ENCODE assay signal across 23 cellular contexts in genomic region chr7:75647709-75648438, GRCh38.
DNase-seq lines count a peak whose midpoint lies in the region; FAIRE-seq and TF ChIP-seq lines count a peak whose summit lies in the region.
"Had no signal": no experiment of that assay in that cellular context is flagged by ENCODE, and none has a peak within 500 bp of the region (broad histone marks: within the 10 kb centered on the region; RNA-seq: fewer than 3 reads in every experiment).

No MANE protein-coding gene starts in this region.

- H4K20me1 ChIP-seq in H1 (replicated peaks in 1 of 2; ENCODE audit: control insufficient read depth in 1 of 2, insufficient read depth in 2 of 2, low read length in 2 of 2), result peaks cover 0 to 1% of the 10 kb centered on the region in 2 experiments

- CTCF ChIA-PET in RWPE1 (lab: Yijun Ruan, JAX), result no interaction called here
- CTCF ChIA-PET in H1 (lab: Charles Lee; ENCODE audit: partially characterized antibody), result interaction anchor here (0.7 to 1.9 kb wide), 7 partner anchors 21 to 219 kb away, joined by 3 to 13 read pairs (median 4); no protein-coding TSS in a partner anchor

- POLR2A ChIA-PET in RWPE1 (lab: Yijun Ruan, JAX; ENCODE audit: low non-redundant PET) (no interaction called here), H1 (lab: Charles Lee; ENCODE audit: partially characterized antibody) (interaction anchor here (1.2 to 6.5 kb wide), 2 partner anchors 11 to 25 kb away, joined by 4 to 40 read pairs; no protein-coding TSS in a partner anchor)

- H3K4me1 ChIP-seq in H1 (replicated peaks in 1 of 4; ENCODE audit: control insufficient read depth in 3 of 4, insufficient read depth in 4 of 4, low read length in 3 of 4) (peaks cover 0 to 13% (median 4%) of the 10 kb centered on the region in 4 experiments; a peak in 4 of 7 replicates), neuronal stem cell (ENCODE audit: control insufficient read depth in 2 of 2, insufficient read depth in 1 of 2, low read depth in 1 of 2, low read length in 2 of 2) (peaks cover 12 to 13% of the 10 kb centered on the region in 2 donors)

- H2BK5ac ChIP-seq in H1 (ENCODE audit: low read depth, low read length), result no peak overlapping the region
- peak overlapping the region; percentile 19 for H2BK5ac ChIP-seq in neuronal stem cell (ENCODE audit: low read length)

- no peak overlapping the region; the same call in 1 of the 2 replicates for H4K8ac ChIP-seq in H1 (ENCODE audit: extremely low read depth, insufficient read depth, low read length)
- peak overlapping the region; percentile 52 for H4K8ac ChIP-seq in neuronal stem cell (ENCODE audit: low read depth, low read length)

- no peaks in the 10 kb centered on the region for H3K36me3 ChIP-seq in H1 (ENCODE audit: control insufficient read depth in 2 of 4, insufficient read depth in 4 of 4, low read length in 3 of 4)
- H3K36me3 ChIP-seq in neuronal stem cell (replicated peaks in 1 of 2; ENCODE audit: control insufficient read depth in 2 of 2, insufficient read depth in 2 of 2, low read length in 2 of 2), result no peaks in the 10 kb centered on the region
- H3K36me3 ChIP-seq: Peyer's patch, SJCRH30 had no signal

- H2BK15ac ChIP-seq in H1 (ENCODE audit: low read length) (peak overlapping the region; percentile 36; the same call in 1 of the 2 replicates), neuronal stem cell (ENCODE audit: low read length) (peak overlapping the region; percentile 81)

- H3K27ac ChIP-seq in RWPE1, result peak overlapping the region; percentile 65; the same call in 1 of the 2 replicates
- H3K27ac ChIP-seq in H1 (ENCODE audit: low read depth, low read length), result no peak overlapping the region
- no peak overlapping the region for H3K27ac ChIP-seq in neuronal stem cell (replicated peaks; ENCODE audit: low read length)
- H3K27ac ChIP-seq: BLaER1, Peyer's patch, SJCRH30 had no signal

- H3K23ac ChIP-seq in H1 (ENCODE audit: insufficient read length) (no peak overlapping the region), neuronal stem cell (ENCODE audit: low read depth, low read length, poor library complexity) (peak overlapping the region; percentile 50)

- H3K23me2 ChIP-seq in H1 (ENCODE audit: low read depth, low read length), result no peaks in the 10 kb centered on the region

- no peaks in the 10 kb centered on the region for H3K79me2 ChIP-seq in H1 (ENCODE audit: control insufficient read depth in 1 of 2, insufficient read depth in 2 of 2, low read length in 2 of 2)

- H3K27me3 ChIP-seq in H1 (replicated peaks in 1 of 4; ENCODE audit: control insufficient read depth in 3 of 4, extremely low read depth in 1 of 4, insufficient read depth in 3 of 4, low read length in 3 of 4) (no peaks in the 10 kb centered on the region), neuronal stem cell (ENCODE audit: control insufficient read depth in 3 of 3, insufficient read depth in 3 of 3, low read depth in 1 of 3, low read length in 3 of 3) (no peaks in the 10 kb centered on the region)
- H3K27me3 ChIP-seq: BLaER1, Peyer's patch, SJCRH30 had no signal

- WGBS in H1 (ENCODE audit: extremely low coverage in 1 of 2, insufficient coverage in 1 of 2, insufficient read length in 1 of 2, insufficient replicate concordance in 2 of 2, low coverage in 1 of 2, low lambda C conversion rate in 2 of 2, missing lambda C conversion rate in 1 of 2), 2 experiments, result 95% methylated on average over 6 of the region's 6 CpGs; no CpG with 5 or more reads in 1 of the 2 experiments
- WGBS in neuronal stem cell (ENCODE audit: extremely low coverage in 2 of 2, insufficient read length in 2 of 2, insufficient replicate concordance in 1 of 2), 2 donors, result no CpG with 5 or more reads among the region's 6 CpGs

- no peak overlapping the region for H3K9ac ChIP-seq in H1 (replicated peaks in 1 of 4; ENCODE audit: extremely low read depth in 1 of 4, low read depth in 3 of 4, low read length in 3 of 4)
- H3K9ac ChIP-seq in neuronal stem cell (ENCODE audit: low read depth, low read length, poor library complexity), result no peak overlapping the region
- H3K9ac ChIP-seq: BLaER1 had no signal

- TF ChIP-seq EP300 in H1 (IDR thresholded peaks at IDR 0.05; ENCODE audit: borderline replicate concordance in 1 of 2, low read depth in 2 of 2, low read length in 2 of 2), result no peak

- peaks cover 0 to 7% of the 10 kb centered on the region in 2 experiments; a peak in 1 of 4 replicates for H3K9me3 ChIP-seq in H1 (ENCODE audit: insufficient read depth in 2 of 2, low read depth in 1 of 2, low read length in 1 of 2)
- H3K9me3 ChIP-seq in neuronal stem cell (replicated peaks in 1 of 2; ENCODE audit: control insufficient read depth in 2 of 2, insufficient read depth in 1 of 2, low read depth in 1 of 2, low read length in 2 of 2), result peaks cover under 1 to 12% of the 10 kb centered on the region in 2 donors
- H3K9me3 ChIP-seq: Peyer's patch, SJCRH30 had no signal

- H2BK120ac ChIP-seq in H1 (replicated peaks; ENCODE audit: low read depth, low read length), result peak overlapping the region; percentile 66
- no peak overlapping the region for H2BK120ac ChIP-seq in neuronal stem cell (ENCODE audit: low read depth, low read length)

- DNase-seq in RWPE1 (ENCODE audit: low spot score) (no peak), H1 (ENCODE audit: low read depth in 1 of 2, low spot score in 2 of 2) (no peak), neuronal stem cell (ENCODE audit: low spot score) (no peak), NCI-H2107 treated with DMSO at 0.1 percent for 48 hours (lab: John Stamatoyannopoulos, UW; ENCODE audit: unreplicated experiment) (no peak), retina (no peak)
- DNase-seq in stimulated activated naive CD4-positive, alpha-beta T cell treated with Interleukin-2 at 50 U/mL for 16 hours (lab: John Stamatoyannopoulos, UW), result no peak
- DNase-seq in activated CD8-positive, alpha-beta memory T cell treated with anti-CD3 and anti-CD28 coated beads, Interleukin-2, amount 50 U/mL, for 4 hours, result no peak
- DNase-seq: CD8-positive, alpha-beta T cell; DND-41; H9; Karpas-422; MV-4-11; NCI-H1105 treated with DMSO at 0.1 percent for 48 hours; NCI-H2029 treated with DMSO at 0.1 percent for 48 hours; NCI-H2171; NCI-H345; NCI-H524; NCI-H774; NK-92 treated with Interleukin-12 subunit alpha and Interleukin-12 subunit beta, amount 100 ng/mL, for 24 hours; Peyer's patch; SJCRH30 had no signal

- peak overlapping the region; percentile 66 for H4K91ac ChIP-seq in H1 (replicated peaks; ENCODE audit: insufficient read length, low read length)
- no peak overlapping the region for H4K91ac ChIP-seq in neuronal stem cell (ENCODE audit: low read depth, low read length, poor library complexity)

- no peak for FAIRE-seq in H1 (lab: Jason Lieb, UNC)
- FAIRE-seq: GM12878 had no signal

- no peak overlapping the region for H2AFZ ChIP-seq in H1 (ENCODE audit: low read length)
- no peak overlapping the region for H2AFZ ChIP-seq in neuronal stem cell (ENCODE audit: low read length)

- TF ChIP-seq CTCF in RWPE1 (conservative IDR thresholded peaks at IDR 0.05; ENCODE audit: low read depth) (no peak), H1 (IDR thresholded peaks at IDR 0.05; ENCODE audit: control extremely low read depth in 1 of 3, insufficient read depth in 1 of 3, low read depth in 1 of 3, low read length in 3 of 3) (no peak)

- H3K79me1 ChIP-seq in H1 (ENCODE audit: low read depth, low read length) (no peaks in the 10 kb centered on the region), neuronal stem cell (ENCODE audit: low read depth, low read length) (no peaks in the 10 kb centered on the region)

- 0 out of 2 replicates have a peak overlapping the region, but pooled peaks have one; percentile 48 for H2BK20ac ChIP-seq in H1 (ENCODE audit: low read length)

- TF ChIP-seq POLR2A in H1 (IDR thresholded peaks at IDR 0.05; ENCODE audit: control extremely low read depth in 1 of 2, low read depth in 2 of 2, low read length in 2 of 2), result no peak

- H3K4me2 ChIP-seq in H1 (ENCODE audit: insufficient read depth in 1 of 2, low read depth in 2 of 2, low read length in 2 of 2) (no peak overlapping the region), neuronal stem cell (ENCODE audit: insufficient read depth, low read length, poor library complexity, severe bottlenecking) (no peak overlapping the region)
- H3K4me2 ChIP-seq: BLaER1 had no signal

- H3K4me3 ChIP-seq in H1 (ENCODE audit: extremely low read depth in 1 of 4, insufficient read depth in 2 of 4, low read depth in 3 of 4, low read length in 4 of 4), result no peak overlapping the region
- peak overlapping the region in 1 of 2 donors; percentile 55 for H3K4me3 ChIP-seq in neuronal stem cell (ENCODE audit: low read length in 2 of 2)
- H3K4me3 ChIP-seq: BLaER1, GM12878, Peyer's patch, SJCRH30 had no signal

- H3K18ac ChIP-seq in H1 (ENCODE audit: extremely low read depth, low read length) (no peak overlapping the region), neuronal stem cell (ENCODE audit: low read length) (peak overlapping the region; percentile 61)

- H3K14ac ChIP-seq in H1 (ENCODE audit: insufficient read length) (no peak overlapping the region), neuronal stem cell (ENCODE audit: low read length) (no peak overlapping the region)

- H3K56ac ChIP-seq in H1 (replicated peaks; ENCODE audit: insufficient read length, low read depth, low read length), result no peak overlapping the region

- H3K4ac ChIP-seq in H1 (replicated peaks; ENCODE audit: insufficient read length, low read depth, low read length) (no peak overlapping the region), neuronal stem cell (ENCODE audit: low read length) (no peak overlapping the region)

- no peak for TF ChIP-seq RAD21 in H1 (IDR thresholded peaks at IDR 0.05 in 1 of 2, conservative IDR thresholded peaks at IDR 0.05 in 1 of 2; ENCODE audit: low read depth in 2 of 2, low read length in 2 of 2)

- no peak overlapping the region for H4K5ac ChIP-seq in H1 (ENCODE audit: insufficient read length, low read depth, low read length)

- H2AK5ac ChIP-seq in H1 (ENCODE audit: low read depth, low read length) (peak overlapping the region; percentile 26; the same call in 1 of the 2 replicates), neuronal stem cell (ENCODE audit: low read depth, low read length) (peak overlapping the region; percentile 88)

- 0 out of 2 replicates have a peak overlapping the region, but pooled peaks have one; percentile 1 for H2BK12ac ChIP-seq in H1 (ENCODE audit: low read depth, low read length)
- H2BK12ac ChIP-seq in neuronal stem cell (ENCODE audit: low read length), result no peak overlapping the region

TF ChIP-seq in H1, 55 proteins besides CTCF, POLR2A, EP300 and RAD21 (continues in another document):
- no peak for TF ChIP-seq SUZ12 (IDR thresholded peaks at IDR 0.05; ENCODE audit: low read length)
- TF ChIP-seq CHD1 (IDR thresholded peaks at IDR 0.05; ENCODE audit: low read depth, low read length), result no peak
- no peak for TF ChIP-seq SP2 (IDR thresholded peaks at IDR 0.05; ENCODE audit: low read length)
- no peak for TF ChIP-seq EGR1 (IDR thresholded peaks at IDR 0.05; ENCODE audit: borderline replicate concordance, low read depth, low read length)
- TF ChIP-seq SIN3A (conservative IDR thresholded peaks at IDR 0.05 in 1 of 2, IDR thresholded peaks at IDR 0.05 in 1 of 2; ENCODE audit: low read depth in 1 of 2, low read length in 2 of 2), result no peak
- TF ChIP-seq SIX5 (IDR thresholded peaks at IDR 0.05; ENCODE audit: low read depth, low read length), result no peak
- no peak for TF ChIP-seq CBX5 (IDR thresholded peaks at IDR 0.05; ENCODE audit: low read depth, low read length)
- TF ChIP-seq BRCA1 (IDR thresholded peaks at IDR 0.05; ENCODE audit: low read depth, low read length), result no peak
